Comparison of ENCODE assay signal across 22 cellular contexts in genomic region chr4:24889991-24890390, GRCh38. TPM values are rescaled to one million over a fixed set of nuclear protein-coding genes. Genes with fewer than 3 reads are reported as not detected.
"Had no signal": no experiment of that assay in that cellular context is flagged by ENCODE, and none has a peak within 500 bp of the region (broad histone marks: within the 10 kb centered on the region; RNA-seq: fewer than 3 reads in every experiment).

No MANE protein-coding gene starts in this region.

- H3K36me3 Mint-ChIP-seq: activated naive CD8-positive, alpha-beta T cell treated with anti-CD3 and anti-CD28 coated beads for 36 hours; WTC11 had no signal

- DNase-seq: activated CD4-positive, alpha-beta T cell treated with anti-CD3 and anti-CD28 coated beads for 4 hours; activated CD8-positive, alpha-beta memory T cell treated with anti-CD3 and anti-CD28 coated beads, Interleukin-2, amount 50 U/mL, for 4 hours; activated CD8-positive, alpha-beta T cell treated with anti-CD3 and anti-CD28 coated beads for 36 hours; activated effector memory CD4-positive, alpha-beta T cell treated with anti-CD3 and anti-CD28 coated beads, Interleukin-2, amount 50 U/mL, for 16 hours; activated naive CD8-positive, alpha-beta T cell treated with anti-CD3 and anti-CD28 coated beads for 36 hours; activated T-cell treated with anti-CD3 and anti-CD28 coated beads, Interleukin-2, amount 50 U/mL, for 48 hours; amygdala; body of pancreas; central memory CD4-positive, alpha-beta T cell; colonic mucosa; nephron progenitor cell; occipital lobe; stimulated activated CD4-positive, alpha-beta T cell treated with anti-CD3 and anti-CD28 coated beads, Interleukin-4, amount 100 ng/mL, for 24 hours; stimulated activated CD8-positive, alpha-beta memory T cell treated with anti-CD3 and anti-CD28 coated beads, Interleukin-4, amount 100 ng/mL, for 48 hours; stimulated activated naive CD8-positive, alpha-beta T cell treated with anti-CD3 and anti-CD28 coated beads, Interleukin-15, Interleukin-2, amounts not matched to agents 100 U/mL and 50 U/mL, for 24 hours; transverse colon had no signal

- H3K4me3 ChIP-seq: body of pancreas, colonic mucosa, esophagus muscularis mucosa, right atrium auricular region, skin epidermis, transverse colon, vagina had no signal

- H3K9me3 Mint-ChIP-seq: activated CD8-positive, alpha-beta T cell treated with anti-CD3 and anti-CD28 coated beads for 36 hours; activated naive CD8-positive, alpha-beta T cell treated with anti-CD3 and anti-CD28 coated beads for 36 hours; nephron progenitor cell; WTC11 had no signal

- ATAC-seq: activated CD8-positive, alpha-beta T cell treated with anti-CD3 and anti-CD28 coated beads for 36 hours; body of pancreas; stimulated activated naive CD8-positive, alpha-beta T cell treated with anti-CD3 and anti-CD28 coated beads, Interleukin-15, Interleukin-2, amounts not matched to agents 100 U/mL and 50 U/mL, for 24 hours; WTC11 had no signal

- H3K27me3 Mint-ChIP-seq: progenitor cell of endocrine pancreas had no signal

- H3K4me1 Mint-ChIP-seq: activated naive CD8-positive, alpha-beta T cell treated with anti-CD3 and anti-CD28 coated beads for 36 hours had no signal

- H3K27ac Mint-ChIP-seq: activated CD8-positive, alpha-beta T cell treated with anti-CD3 and anti-CD28 coated beads for 36 hours; activated naive CD8-positive, alpha-beta T cell treated with anti-CD3 and anti-CD28 coated beads for 36 hours; nephron progenitor cell; progenitor cell of endocrine pancreas; WTC11 had no signal

- H3K4me3 Mint-ChIP-seq: activated CD8-positive, alpha-beta T cell treated with anti-CD3 and anti-CD28 coated beads for 36 hours; activated naive CD8-positive, alpha-beta T cell treated with anti-CD3 and anti-CD28 coated beads for 36 hours; nephron progenitor cell; WTC11 had no signal

RNA-seq across cellular contexts. Expression of gene CCDC149, which starts 22.9 kb away (rescaled TPM):
- total RNA-seq: activated CD8-positive, alpha-beta T cell treated with anti-CD3 and anti-CD28 coated beads for 36 hours; activated naive CD8-positive, alpha-beta T cell treated with anti-CD3 and anti-CD28 coated beads for 36 hours had no signal
